Comparison of ENCODE assay signal across 15 cellular contexts in the genomic region with DNA sequence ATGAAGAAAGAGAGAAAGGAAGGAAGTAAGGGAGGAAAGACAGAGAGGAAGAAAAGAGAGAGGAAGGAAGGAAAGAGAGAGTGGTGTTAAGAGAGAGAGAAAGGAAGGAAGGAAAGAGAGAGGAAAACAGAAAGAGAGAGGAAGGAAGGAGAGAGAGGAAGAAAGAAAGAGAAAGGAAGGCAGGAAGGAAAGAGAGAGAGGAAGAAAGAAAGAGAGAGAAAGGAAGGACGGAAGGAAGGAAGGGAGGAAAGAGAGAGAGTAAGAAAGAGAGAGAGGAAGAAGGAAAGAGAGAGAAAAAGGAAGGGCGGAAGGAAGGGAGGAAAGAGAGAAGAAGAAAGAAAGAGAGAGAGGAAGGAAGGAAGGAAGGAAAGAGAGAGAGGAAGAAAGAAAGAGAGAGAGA.
DNase-seq lines count a peak whose midpoint lies in the region; TF ChIP-seq lines count a peak whose summit lies in the region.
"Had no signal": no experiment of that assay in that cellular context is flagged by ENCODE, and none has a peak within 500 bp of the region (broad histone marks: within the 10 kb centered on the region; RNA-seq: fewer than 3 reads in every experiment).

No MANE protein-coding gene starts in this region.

- DNase-seq in H9 (no peak), mesothelial cell of epicardium (ENCODE audit: low spot score in 2 of 2, unreplicated experiment in 2 of 2) (no peak), progenitor cell of endocrine pancreas (ENCODE audit: low spot score, unreplicated experiment) (no peak), DMS79 treated with DMSO at 0.1 percent for 48 hours (lab: John Stamatoyannopoulos, UW) (no peak), NCI-H1436 (lab: John Stamatoyannopoulos, UW) (no peak), NCI-H1092 (lab: John Stamatoyannopoulos, UW) (no peak)
- DNase-seq: CD4-positive, CD25-positive, alpha-beta regulatory T cell; CD8-positive, alpha-beta T cell; DMS 273 treated with DMSO at 0.1 percent for 48 hours; DMS53; DND-41; GOT3; HCEC 1CT had no signal

- no peaks in the 10 kb centered on the region for H3K79me1 ChIP-seq in H9 (ENCODE audit: insufficient read depth, low read depth, low read length, poor library complexity, severe bottlenecking)

- no CpG with 5 or more reads among the region's 2 CpGs for WGBS in H9 (ENCODE audit: extremely low coverage, insufficient read length, low lambda C conversion rate)

- H4K91ac ChIP-seq in H9 (ENCODE audit: insufficient read length, low read depth, low read length) = no peak overlapping the region

- H3K36me3 Mint-ChIP-seq in H9 (ENCODE audit: insufficient read depth in 1 of 3, low read depth in 3 of 3) = peaks cover 11 to 16% (median 14%) of the 10 kb centered on the region in 3 experiments
- H3K36me3 Mint-ChIP-seq in mesothelial cell of epicardium = peaks cover 31% of the 10 kb centered on the region
- peaks cover 8% of the 10 kb centered on the region for H3K36me3 Mint-ChIP-seq in progenitor cell of endocrine pancreas (ENCODE audit: insufficient read depth)
- H3K36me3 Mint-ChIP-seq: CD4-positive, CD25-positive, alpha-beta regulatory T cell; CD8-positive, alpha-beta T cell had no signal

- no peak overlapping the region for H2BK15ac ChIP-seq in H9 (ENCODE audit: low read depth, low read length)

- no peaks in the 10 kb centered on the region for H3K23me2 ChIP-seq in H9 (ENCODE audit: insufficient read length, low read depth, low read length, poor library complexity, severe bottlenecking)

- H3K4me2 ChIP-seq in H9 (ENCODE audit: insufficient read depth, insufficient read length, low read length) = no peak overlapping the region
- H3K4me2 ChIP-seq: BLaER1 had no signal

- no peak overlapping the region for H3K56ac ChIP-seq in H9 (ENCODE audit: insufficient read length, low read depth, low read length)

- H3K14ac ChIP-seq in H9 (ENCODE audit: insufficient read depth, low read length) = no peak overlapping the region

- H3K4me1 Mint-ChIP-seq in H9 (no peaks in the 10 kb centered on the region), mesothelial cell of epicardium (peaks cover 29% of the 10 kb centered on the region), progenitor cell of endocrine pancreas (ENCODE audit: low read depth) (peaks cover 4% of the 10 kb centered on the region)
- H3K4me1 Mint-ChIP-seq: CD4-positive, CD25-positive, alpha-beta regulatory T cell had no signal

- H3K79me2 ChIP-seq in H9 (ENCODE audit: insufficient read depth, low read length) = no peaks in the 10 kb centered on the region

- no peak overlapping the region for H3K4me3 Mint-ChIP-seq in H9
- no peak overlapping the region for H3K4me3 Mint-ChIP-seq in mesothelial cell of epicardium
- H3K4me3 Mint-ChIP-seq in progenitor cell of endocrine pancreas (ENCODE audit: low read depth) = no peak overlapping the region
- H3K4me3 Mint-ChIP-seq: CD4-positive, CD25-positive, alpha-beta regulatory T cell; CD8-positive, alpha-beta T cell had no signal

- no peak overlapping the region for H2BK120ac ChIP-seq in H9 (ENCODE audit: low read depth, low read length, poor library complexity, severe bottlenecking)

- H3K27me3 Mint-ChIP-seq in H9 (ENCODE audit: low read depth) (no peaks in the 10 kb centered on the region), mesothelial cell of epicardium (ENCODE audit: low read depth) (no peaks in the 10 kb centered on the region), progenitor cell of endocrine pancreas (no peaks in the 10 kb centered on the region)

- no peak overlapping the region for H4K8ac ChIP-seq in H9 (replicated peaks; ENCODE audit: insufficient read length, low read depth, low read length)

- H3K18ac ChIP-seq in H9 (ENCODE audit: insufficient read length, low read depth, low read length) = no peak overlapping the region

- no peak overlapping the region for H2AK5ac ChIP-seq in H9 (ENCODE audit: insufficient read length, low read length)

- no peaks in the 10 kb centered on the region for H3K9me3 ChIP-seq in H9 (ENCODE audit: control insufficient read depth, low read depth, low read length)

- no peak overlapping the region for H3K23ac ChIP-seq in H9 (ENCODE audit: insufficient read length, low read depth, low read length)

- H3K4me1 ChIP-seq in H9 (ENCODE audit: insufficient read depth, low read length) = no peaks in the 10 kb centered on the region

- H3K27ac Mint-ChIP-seq in H9 (peak overlapping the region in 2 of 3 experiments; percentile 45 to 91; a peak in 3 of 7 replicates), mesothelial cell of epicardium (peak overlapping the region; percentile 88), progenitor cell of endocrine pancreas (peak overlapping the region; percentile 2)
- H3K27ac Mint-ChIP-seq: CD4-positive, CD25-positive, alpha-beta regulatory T cell; CD8-positive, alpha-beta T cell had no signal

- no peak overlapping the region for H2BK20ac ChIP-seq in H9 (ENCODE audit: low read depth, low read length, poor library complexity, severe bottlenecking)

- TF ChIP-seq CTCF in H9 (conservative IDR thresholded peaks at IDR 0.05) (no peak), mesothelial cell of epicardium (IDR thresholded peaks at IDR 0.05; ENCODE audit: unreplicated experiment) (no peak), progenitor cell of endocrine pancreas (IDR thresholded peaks at IDR 0.05; ENCODE audit: unreplicated experiment) (no peak)

- H3K27ac ChIP-seq in H9 (ENCODE audit: insufficient read length, low read depth, low read length) = no peak overlapping the region
- H3K27ac ChIP-seq: BLaER1, C4-2B had no signal

- peaks cover 5 to 8% of the 10 kb centered on the region in 2 experiments for H3K9me3 Mint-ChIP-seq in H9
- H3K9me3 Mint-ChIP-seq in mesothelial cell of epicardium = peaks cover 6% of the 10 kb centered on the region
- H3K9me3 Mint-ChIP-seq in progenitor cell of endocrine pancreas (ENCODE audit: low read depth) = peaks cover 1% of the 10 kb centered on the region
- H3K9me3 Mint-ChIP-seq: CD8-positive, alpha-beta T cell had no signal

- no peak overlapping the region for H4K5ac ChIP-seq in H9 (ENCODE audit: insufficient read length, low read depth, low read length)

- H2BK12ac ChIP-seq in H9 (ENCODE audit: insufficient read length, low read depth, low read length) = no peak overlapping the region

- no peak overlapping the region for H2BK5ac ChIP-seq in H9 (ENCODE audit: insufficient read length, low read length)

- H3K4ac ChIP-seq in H9 (ENCODE audit: low read depth, low read length) = no peak overlapping the region

- no peak overlapping the region for H2AFZ ChIP-seq in H9 (ENCODE audit: low read length)

- no peak overlapping the region for H3K9ac ChIP-seq in H9 (ENCODE audit: extremely low read depth, insufficient read length, low read length)
- H3K9ac ChIP-seq: BLaER1 had no signal

- H3T11ph ChIP-seq in H9 (ENCODE audit: low read length) = no peak overlapping the region

- no peaks in the 10 kb centered on the region for H4K20me1 ChIP-seq in H9 (ENCODE audit: control insufficient read depth, insufficient read depth, insufficient read length)
- H4K20me1 ChIP-seq: BLaER1 had no signal

- H3K27me3 ChIP-seq in H9 (ENCODE audit: insufficient read depth, low read length) = no peaks in the 10 kb centered on the region
- H3K27me3 ChIP-seq: BLaER1 had no signal

Comparison
In these comparisons a context has a peak if more than half of its experiments do, and no peak if none do; other contexts are left out.
1. H3K27ac Mint-ChIP-seq: peak in every context shown above with its lines; median percentile 88 in mesothelial cell of epicardium; 68 in H9; 2 in progenitor cell of endocrine pancreas.